ENCODE assay signal across 20 cellular contexts in genomic region chr19:46922465-46922864, GRCh38.
DNase-seq lines count a peak whose midpoint lies in the region; ATAC-seq and TF ChIP-seq lines count a peak whose summit lies in the region.
"Had no signal": no experiment of that assay in that cellular context is flagged by ENCODE, and none has a peak within 500 bp of the region (broad histone marks: within the 10 kb centered on the region; RNA-seq: fewer than 3 reads in every experiment).

No MANE protein-coding gene starts in this region.

- POLR2A ChIA-PET in Panc1 (lab: Charles Lee), result no interaction called here

- no peak for ATAC-seq in Panc1
- ATAC-seq: CD8-positive, alpha-beta T cell; GM12878; GM23338 had no signal

- 0 out of 2 replicates have a peak overlapping the region, but pooled peaks have one; percentile 29 for H3K27ac ChIP-seq in Panc1 (ENCODE audit: low read length)
- H3K27ac ChIP-seq in dorsolateral prefrontal cortex, result peak overlapping the region in 52 of 59 donors; percentile 3 to 98 (median 93)
- H3K27ac ChIP-seq: SK-N-MC had no signal

- intact Hi-C loops in Panc1 (cut with micrococcal nuclease; ENCODE audit: unreplicated experiment) (loop anchor here (10.0 kb wide), 1 partner anchor 58 kb away; the partner anchor contains the start of gene ARHGAP35), dorsolateral prefrontal cortex (cut with DNase I) (no loop called here)

- no peaks in the 10 kb centered on the region for H3K27me3 ChIP-seq in Panc1 (ENCODE audit: control insufficient read depth, insufficient read depth, low read length)
- H3K27me3 ChIP-seq in dorsolateral prefrontal cortex, result no peaks in the 10 kb centered on the region
- H3K27me3 ChIP-seq: MG63 had no signal

- H3K4me3 ChIP-seq in Panc1 (ENCODE audit: low read depth in 2 of 2, low read length in 2 of 2) (no peak overlapping the region), dorsolateral prefrontal cortex (peak overlapping the region in 9 of 59 donors; percentile 4 to 44 (median 7))
- H3K4me3 ChIP-seq: GM12878, GM23338, MG63, SK-N-MC had no signal

- in situ Hi-C loops in Panc1 (cut with HindIII; ENCODE audit: low pct_unique_long_range_greater_than_20kb, low sequenced_read_pairs), result no loop called here

- peaks cover 9% of the 10 kb centered on the region; the same call in 1 of the 2 replicates for H3K36me3 ChIP-seq in Panc1 (ENCODE audit: control insufficient read depth, insufficient read depth, low read length)

- peak overlapping the region; percentile 35 for H3K27ac Mint-ChIP-seq in osteocyte (ENCODE audit: unreplicated experiment)
- H3K27ac Mint-ChIP-seq: B cell; CD8-positive, alpha-beta T cell; GM23338 had no signal

- DNase-seq in Panc1 (ENCODE audit: low read depth, low spot score) (no peak), dorsolateral prefrontal cortex (no peak), osteocyte (ENCODE audit: extremely low spot score, unreplicated experiment) (no peak), NCI-H1930 (lab: John Stamatoyannopoulos, UW) (no peak), iPS-NIHi11 (ENCODE audit: low spot score) (no peak), SIG-M5 treated with dmso at 0.1 percent for 504 hours (lab: John Stamatoyannopoulos, UW; ENCODE audit: unreplicated experiment) (no peak)
- DNase-seq in activated CD8-positive, alpha-beta memory T cell treated with anti-CD3 and anti-CD28 coated beads, Interleukin-2, amount 50 U/mL, for 4 hours, result no peak
- DNase-seq: CD8-positive, alpha-beta T cell; H9; KG1; MG63; NCI-H2029 treated with DMSO at 0.1 percent for 48 hours; NCI-H2227 treated with DMSO at 0.1 percent for 48 hours; NCI-H526 treated with DMSO at 0.1 percent for 48 hours; SHP77 had no signal

- no peaks in the 10 kb centered on the region for H3K27me3 Mint-ChIP-seq in osteocyte (ENCODE audit: unreplicated experiment)
- H3K27me3 Mint-ChIP-seq: B cell had no signal

- H3K36me3 Mint-ChIP-seq in osteocyte (ENCODE audit: unreplicated experiment), result peaks cover 50% of the 10 kb centered on the region

- no TSS peak for BruUV-seq in Panc1 (replicated peaks; lab: Mats Ljungman, UMichigan)

- CTCF ChIA-PET in Panc1 (lab: Charles Lee), result no interaction called here

- TF ChIP-seq CTCF in Panc1 (IDR thresholded peaks at IDR 0.05) (no peak), dorsolateral prefrontal cortex (IDR thresholded peaks at IDR 0.05 in 54 of 56, conservative IDR thresholded peaks at IDR 0.05 in 2 of 56; ENCODE audit: low read depth in 1 of 56, partially characterized antibody in 56 of 56) (no peak), osteocyte (IDR thresholded peaks at IDR 0.05) (no peak)

- no peaks in the 10 kb centered on the region for H3K9me3 Mint-ChIP-seq in osteocyte (ENCODE audit: unreplicated experiment)
- H3K9me3 Mint-ChIP-seq: CD8-positive, alpha-beta T cell; GM23338; H9 had no signal

- H3K4me3 Mint-ChIP-seq in osteocyte (ENCODE audit: unreplicated experiment), result no peak overlapping the region
- H3K4me3 Mint-ChIP-seq: B cell; CD8-positive, alpha-beta T cell; GM23338; H9 had no signal

- H3K9me3 ChIP-seq in Panc1 (ENCODE audit: control insufficient read depth, insufficient read depth, low read depth, low read length), result no peaks in the 10 kb centered on the region
- H3K9me3 ChIP-seq: Caco-2, MG63 had no signal

- H3K4me1 Mint-ChIP-seq in osteocyte (ENCODE audit: unreplicated experiment), result peaks cover 46% of the 10 kb centered on the region

- peaks cover 40% of the 10 kb centered on the region for H3K4me1 ChIP-seq in Panc1 (ENCODE audit: control insufficient read depth, insufficient read depth, low read length)
